In genomic region chr17:76562734-76563148, GRCh38 we compare ENCODE assay signal across 8 cellular contexts. TPM values are rescaled to one million over a fixed set of nuclear protein-coding genes. Genes with fewer than 3 reads are reported as not detected.
A peak's percentile ranks its signal among the peaks of the same experiment; 100 is the strongest.
DNase-seq lines count a peak whose midpoint lies in the region; ATAC-seq and TF ChIP-seq lines count a peak whose summit lies in the region.
"Had no signal": no experiment of that assay in that cellular context is flagged by ENCODE, and none has a peak within 500 bp of the region (broad histone marks: within the 10 kb centered on the region; RNA-seq: fewer than 3 reads in every experiment).

No MANE protein-coding gene starts in this region.

- peaks cover 63% of the 10 kb centered on the region for H3K4me1 Mint-ChIP-seq in activated CD4-positive, alpha-beta memory T cell treated with anti-CD3 and anti-CD28 coated beads for 36 hours (ENCODE audit: low read depth)
- H3K4me1 Mint-ChIP-seq in stimulated activated naive B cell treated with anti-CD40 and anti-IgM and Interleukin-4, amounts not matched to agents 10 μg/mL and 1 μg/mL and 100 μg/mL, for 72 hours = peaks cover 46 to 78% of the 10 kb centered on the region in 2 donors

- no peak overlapping the region for H3K4me3 ChIP-seq in fibroblast of the aortic adventitia (ENCODE audit: low read depth, low read length)

- DNase-seq in HS-5 (ENCODE audit: low read depth) (peak; percentile 89), fibroblast of the aortic adventitia (ENCODE audit: low read depth) (peak; percentile 79), DMS114 treated with DMSO at 0.1 percent for 48 hours (lab: John Stamatoyannopoulos, UW; ENCODE audit: unreplicated experiment) (no peak), GF-D8 (lab: John Stamatoyannopoulos, UW) (no peak)
- DNase-seq in activated CD4-positive, alpha-beta memory T cell treated with anti-CD3 and anti-CD28 coated beads for 36 hours = peak; percentile 66
- DNase-seq in stimulated activated naive B cell treated with anti-CD40 and anti-IgM and Interleukin-4, amounts not matched to agents 10 μg/mL and 1 μg/mL and 100 μg/mL, for 72 hours = no peak
- DNase-seq: activated CD8-positive, alpha-beta memory T cell treated with anti-CD3 and anti-CD28 coated beads for 24 hours had no signal

- POLR2A ChIA-PET in activated CD4-positive, alpha-beta memory T cell treated with anti-CD3 and anti-CD28 coated beads for 36 hours (lab: Charles Lee) = no interaction called here

- intact Hi-C loops in activated CD4-positive, alpha-beta memory T cell treated with anti-CD3 and anti-CD28 coated beads for 36 hours (cut with micrococcal nuclease) = no loop called here

- TF ChIP-seq CTCF in fibroblast of the aortic adventitia (IDR thresholded peaks at IDR 0.05; ENCODE audit: insufficient read depth, low read length) = no peak

- CTCF ChIA-PET in activated CD4-positive, alpha-beta memory T cell treated with anti-CD3 and anti-CD28 coated beads for 36 hours (lab: Charles Lee) = interaction anchor here (0.6 to 1.4 kb wide), 3 partner anchors 8 to 61 kb away, joined by 3 to 8 read pairs (median 3); no protein-coding TSS in a partner anchor

- ATAC-seq in stimulated activated naive B cell treated with anti-CD40 and anti-IgM and Interleukin-4, amounts not matched to agents 10 μg/mL and 1 μg/mL and 100 μg/mL, for 72 hours (replicated peaks) = no peak
- no peak for ATAC-seq in GM21529 (IDR thresholded peaks at IDR 0.05; ENCODE audit: unreplicated experiment)

- H3K9me3 Mint-ChIP-seq in activated CD4-positive, alpha-beta memory T cell treated with anti-CD3 and anti-CD28 coated beads for 36 hours = no peaks in the 10 kb centered on the region
- H3K9me3 Mint-ChIP-seq in stimulated activated naive B cell treated with anti-CD40 and anti-IgM and Interleukin-4, amounts not matched to agents 10 μg/mL and 1 μg/mL and 100 μg/mL, for 72 hours = no peaks in the 10 kb centered on the region

- peak overlapping the region; percentile 65 for H3K27ac Mint-ChIP-seq in activated CD4-positive, alpha-beta memory T cell treated with anti-CD3 and anti-CD28 coated beads for 36 hours
- H3K27ac Mint-ChIP-seq in stimulated activated naive B cell treated with anti-CD40 and anti-IgM and Interleukin-4, amounts not matched to agents 10 μg/mL and 1 μg/mL and 100 μg/mL, for 72 hours = peak overlapping the region; percentile 59

- H3K27me3 Mint-ChIP-seq in activated CD4-positive, alpha-beta memory T cell treated with anti-CD3 and anti-CD28 coated beads for 36 hours = no peaks in the 10 kb centered on the region
- no peaks in the 10 kb centered on the region for H3K27me3 Mint-ChIP-seq in stimulated activated naive B cell treated with anti-CD40 and anti-IgM and Interleukin-4, amounts not matched to agents 10 μg/mL and 1 μg/mL and 100 μg/mL, for 72 hours

- H3K4me3 Mint-ChIP-seq in activated CD4-positive, alpha-beta memory T cell treated with anti-CD3 and anti-CD28 coated beads for 36 hours = peak overlapping the region; percentile 55
- peak overlapping the region in 1 of 2 donors; percentile 40 for H3K4me3 Mint-ChIP-seq in stimulated activated naive B cell treated with anti-CD40 and anti-IgM and Interleukin-4, amounts not matched to agents 10 μg/mL and 1 μg/mL and 100 μg/mL, for 72 hours

- H3K36me3 Mint-ChIP-seq in activated CD4-positive, alpha-beta memory T cell treated with anti-CD3 and anti-CD28 coated beads for 36 hours = peaks cover 76% of the 10 kb centered on the region
- peaks cover 39 to 58% of the 10 kb centered on the region in 2 donors for H3K36me3 Mint-ChIP-seq in stimulated activated naive B cell treated with anti-CD40 and anti-IgM and Interleukin-4, amounts not matched to agents 10 μg/mL and 1 μg/mL and 100 μg/mL, for 72 hours

RNA-seq across cellular contexts. Expression of gene PRCD, which starts 22.9 kb away (rescaled TPM):
- total RNA-seq in activated CD4-positive, alpha-beta memory T cell treated with anti-CD3 and anti-CD28 coated beads for 36 hours = not detected
- 4.2 and 9.4 TPM in 2 replicates for total RNA-seq in fibroblast of the aortic adventitia (ENCODE audit: low replicate concordance)

RNA-seq across cellular contexts. Expression of gene ST6GALNAC2, which starts 22.9 kb away (rescaled TPM):
- total RNA-seq in activated CD4-positive, alpha-beta memory T cell treated with anti-CD3 and anti-CD28 coated beads for 36 hours = under 1 TPM; 0.19 to 0.51 TPM
- 0.63 TPM in 1 of 2 replicates, not detected in the other for total RNA-seq in fibroblast of the aortic adventitia (ENCODE audit: low replicate concordance)

RNA-seq across cellular contexts. Expression of gene CYGB, which starts 25.2 kb away (rescaled TPM):
- total RNA-seq in activated CD4-positive, alpha-beta memory T cell treated with anti-CD3 and anti-CD28 coated beads for 36 hours = not detected
- 25.9 and 35.2 TPM in 2 replicates for total RNA-seq in fibroblast of the aortic adventitia (ENCODE audit: low replicate concordance)

Comparison
In these comparisons a context has a peak if more than half of its experiments do, and no peak if none do; other contexts are left out.
1. DNase-seq: peak in HS-5 (single experiment), activated CD4-positive, alpha-beta memory T cell treated with anti-CD3 and anti-CD28 coated beads for 36 hours (single experiment) and fibroblast of the aortic adventitia (single experiment); none in stimulated activated naive B cell treated with anti-CD40 and anti-IgM and Interleukin-4, amounts not matched to agents 10 μg/mL and 1 μg/mL and 100 μg/mL, for 72 hours (single experiment), DMS114 treated with DMSO at 0.1 percent for 48 hours (single experiment) and GF-D8 (single experiment).
2. RNA of gene CYGB, which starts 25.2 kb away (total RNA-seq): 25.9 to 35.2 TPM in fibroblast of the aortic adventitia; not detected in activated CD4-positive, alpha-beta memory T cell treated with anti-CD3 and anti-CD28 coated beads for 36 hours; every median in the first group is over 10 times any median in the second.